ENCODE assay signal across 23 cellular contexts in genomic region chr5:13470975-13471374, GRCh38.
"Had no signal": no experiment of that assay in that cellular context is flagged by ENCODE, and none has a peak within 500 bp of the region (broad histone marks: within the 10 kb centered on the region; RNA-seq: fewer than 3 reads in every experiment).

No MANE protein-coding gene starts in this region.

- H3K9me3 ChIP-seq: stomach, suprapubic skin, testis, thoracic aorta, thyroid gland, tibial artery, tibial nerve, transverse colon, upper lobe of left lung, upper lobe of right lung, uterus, vagina had no signal

- DNase-seq: stimulated activated CD4-positive, alpha-beta T cell treated with anti-CD3 and anti-CD28 coated beads, Interleukin-2, amount 100 ng/mL, for 48 hours; stimulated activated CD4-positive, alpha-beta T cell treated with anti-CD3 and anti-CD28 coated beads, Interleukin-4, amount 100 ng/mL, for 24 hours; stimulated activated CD4-positive, alpha-beta T cell treated with anti-CD3 and anti-CD28 coated beads, Interleukin-4, amount 100 ng/mL, for 4 hours; stimulated activated CD8-positive, alpha-beta memory T cell treated with anti-CD3 and anti-CD28 coated beads, Interleukin-4, amount 100 ng/mL, for 48 hours; stimulated activated naive B cell treated with anti-CD40 and anti-IgM and Interleukin-4, amounts not matched to agents 10 μg/mL and 1 μg/mL and 100 μg/mL, for 72 hours; stimulated activated naive CD4-positive, alpha-beta T cell; stimulated activated naive CD4-positive, alpha-beta T cell treated with Interleukin-2 at 50 U/mL for 16 hours; stimulated activated naive CD8-positive, alpha-beta T cell treated with anti-CD3 and anti-CD28 coated beads, Interleukin-15, amount 100 ng/mL, for 72 hours; stimulated activated naive CD8-positive, alpha-beta T cell treated with anti-CD3 and anti-CD28 coated beads, Interleukin-15, Interleukin-2, amounts not matched to agents 100 U/mL and 50 U/mL, for 24 hours; stomach; substantia nigra; testis; thyroid gland; tibial artery; transverse colon; trophoblast cell; upper lobe of left lung; upper lobe of right lung; uterus had no signal

- H3K36me3 ChIP-seq: stomach, suprapubic skin, thoracic aorta, thyroid gland, tibial artery, tibial nerve, transverse colon, upper lobe of left lung, upper lobe of right lung, uterus, vagina had no signal

- H3K4me3 ChIP-seq: stomach, suprapubic skin, testis, thoracic aorta, thyroid gland, tibial artery, tibial nerve, transverse colon, upper lobe of left lung, upper lobe of right lung, uterus, vagina had no signal

- H3K27me3 ChIP-seq: stomach, suprapubic skin, testis, thyroid gland, tibial artery, tibial nerve, transverse colon, upper lobe of left lung, upper lobe of right lung, uterus, vagina had no signal

- H3K27ac ChIP-seq: stomach, suprapubic skin, testis, thoracic aorta, thyroid gland, tibial artery, tibial nerve, transverse colon, upper lobe of left lung, upper lobe of right lung, uterus, vagina had no signal
